In the genomic region with DNA sequence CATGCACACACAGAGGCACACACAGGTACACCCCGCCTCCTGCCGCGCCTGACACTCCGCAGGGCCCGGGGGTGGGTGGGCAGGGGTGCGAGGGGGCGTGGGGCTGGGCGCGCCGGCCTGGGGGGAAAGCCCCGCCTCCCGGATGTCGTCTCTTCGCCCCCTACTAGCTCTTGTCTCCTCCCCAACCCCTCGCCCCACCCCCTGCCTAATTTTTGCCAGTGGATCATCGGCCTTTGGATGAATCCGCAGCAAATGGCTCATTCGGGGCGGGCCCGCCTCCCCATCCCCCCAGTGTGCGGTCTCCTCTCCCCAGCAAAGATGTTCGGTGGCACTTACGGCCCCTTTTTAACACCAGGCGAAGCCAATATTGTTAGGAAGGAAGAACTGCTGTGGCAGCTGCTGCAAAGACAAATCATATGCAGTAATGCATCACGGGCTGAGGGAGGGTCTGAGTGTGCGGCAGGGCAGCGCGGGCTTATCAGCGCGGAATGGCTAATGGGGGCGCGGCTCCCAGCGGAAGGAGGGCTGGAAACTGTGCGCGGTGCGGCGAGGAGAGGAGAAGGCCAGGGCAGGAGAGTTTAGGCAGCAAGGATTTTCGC, we compare ENCODE assay signal across 9 cellular contexts. TPM values are rescaled to one million over a fixed set of nuclear protein-coding genes. Genes with fewer than 3 reads are reported as not detected.
DNase-seq lines count a peak whose midpoint lies in the region; ATAC-seq and TF ChIP-seq lines count a peak whose summit lies in the region.
"Had no signal": no experiment of that assay in that cellular context is flagged by ENCODE, and none has a peak within 500 bp of the region (broad histone marks: within the 10 kb centered on the region; RNA-seq: fewer than 3 reads in every experiment).

No MANE protein-coding gene starts in this region.

- H2AFZ ChIP-seq in fibroblast of lung (ENCODE audit: low read length), result no peak overlapping the region

- peak; percentile 42 to 66 (median 44) for ATAC-seq in T-cell (replicated peaks in 1 of 4)
- ATAC-seq in HG02759 (IDR thresholded peaks at IDR 0.05; ENCODE audit: unreplicated experiment), result no peak
- no peak for ATAC-seq in HG03439 (IDR thresholded peaks at IDR 0.05; ENCODE audit: unreplicated experiment)
- no peak for ATAC-seq in HG03175 (IDR thresholded peaks at IDR 0.05; ENCODE audit: unreplicated experiment)

- POLR2A ChIA-PET in T-cell (lab: Charles Lee), result no interaction called here

- peak overlapping the region; percentile 61 for H3K9ac ChIP-seq in ES-I3 (ENCODE audit: low read depth, low read length)
- H3K9ac ChIP-seq in fibroblast of lung (ENCODE audit: insufficient read depth, low read length), result no peak overlapping the region

- H3K9me3 Mint-ChIP-seq in T-cell, result no peaks in the 10 kb centered on the region

- CTCF ChIA-PET in T-cell (lab: Charles Lee), result interaction anchor here (0.6 to 0.9 kb wide), 2 partner anchors 16 to 679 kb away, joined by 3 to 6 read pairs; no protein-coding TSS in a partner anchor

- peaks cover 34 to 52% of the 10 kb centered on the region in 2 donors for H3K27me3 Mint-ChIP-seq in T-cell

- H3K79me2 ChIP-seq in fibroblast of lung (ENCODE audit: control insufficient read depth, insufficient read depth, low read length), result no peaks in the 10 kb centered on the region

- H3K27ac Mint-ChIP-seq in T-cell, result no peak overlapping the region

- H3K27ac ChIP-seq in fibroblast of lung (ENCODE audit: insufficient read depth, low read length), result no peak overlapping the region
- H3K27ac ChIP-seq: right lobe of liver had no signal

- peaks cover 4% of the 10 kb centered on the region; the same call in 1 of the 2 replicates for H3K4me1 ChIP-seq in ES-I3 (ENCODE audit: insufficient read depth, low read length)
- no peaks in the 10 kb centered on the region for H3K4me1 ChIP-seq in fibroblast of lung (ENCODE audit: control insufficient read depth, extremely low read depth, insufficient read depth, low read length)

- peak overlapping the region; percentile 51 for H3K4me2 ChIP-seq in fibroblast of lung (ENCODE audit: extremely low read depth, insufficient read depth, low read length)

- DNase-seq in T-cell, result peak in 10 of 34 experiments; percentile 7 to 34 (median 20)
- peak in 1 of 2 donors; percentile 42 for DNase-seq in fibroblast of lung (ENCODE audit: low read depth in 2 of 2)
- peak; percentile 40 for DNase-seq in occipital lobe (lab: John Stamatoyannopoulos, UW)
- DNase-seq in NCI-H2029 (lab: John Stamatoyannopoulos, UW), result no peak

- H3K9me3 ChIP-seq in ES-I3 (ENCODE audit: control insufficient read depth, insufficient read depth, low read length) (no peaks in the 10 kb centered on the region), fibroblast of lung (ENCODE audit: control insufficient read depth, insufficient read depth, low read depth, low read length) (no peaks in the 10 kb centered on the region)
- H3K9me3 ChIP-seq: right lobe of liver had no signal

- H3K36me3 ChIP-seq in ES-I3 (ENCODE audit: insufficient read depth, low read length) (no peaks in the 10 kb centered on the region; the same call in 1 of the 2 replicates), fibroblast of lung (ENCODE audit: control insufficient read depth, insufficient read depth, low read length) (no peaks in the 10 kb centered on the region)
- H3K36me3 ChIP-seq: right lobe of liver had no signal

- peak overlapping the region; percentile 58 to 78 (median 58) for H3K4me3 Mint-ChIP-seq in T-cell

- no peaks in the 10 kb centered on the region for H3K36me3 Mint-ChIP-seq in T-cell

- no peak for TF ChIP-seq CTCF in fibroblast of lung (conservative IDR thresholded peaks at IDR 0.05 in 1 of 2, IDR thresholded peaks at IDR 0.05 in 1 of 2; ENCODE audit: low read depth in 1 of 2, low read length in 2 of 2)

- peak overlapping the region in 1 of 4 experiments; percentile 4 for H3K4me3 ChIP-seq in fibroblast of lung (replicated peaks in 1 of 4; ENCODE audit: control extremely low read depth in 1 of 4, insufficient read depth in 1 of 4, low read depth in 3 of 4, low read length in 4 of 4)
- H3K4me3 ChIP-seq: right lobe of liver had no signal

- peaks cover 34% of the 10 kb centered on the region for H3K27me3 ChIP-seq in fibroblast of lung (ENCODE audit: control insufficient read depth, insufficient read depth, low read length)

- H3K4me1 Mint-ChIP-seq in T-cell, result peaks cover 6 to 16% (median 15%) of the 10 kb centered on the region in 3 donors

- H4K20me1 ChIP-seq in fibroblast of lung (ENCODE audit: control insufficient read depth, extremely low read depth, insufficient read depth, low read length), result no peaks in the 10 kb centered on the region

RNA-seq across cellular contexts. Expression of a gene that starts 13.4 kb away (rescaled TPM):
- total RNA-seq in T-cell (1 to 10 TPM; 1.8 to 3.5 (median 3.1) TPM), fibroblast of lung (2.8 and 3.3 TPM in 2 replicates), occipital lobe (17.5 TPM)
- 2.0 and 9.2 TPM in 2 replicates for polyA plus RNA-seq in fibroblast of lung
- polyA plus RNA-seq in fibroblast of lung (2012), result 3.7 and 10.2 TPM in 2 replicates
- 21.8 and 42.2 TPM in 2 replicates for polyA minus RNA-seq in fibroblast of lung (ENCODE audit: low replicate concordance)

Comparison
In these comparisons a context has a peak if more than half of its experiments do, and no peak if none do; other contexts are left out.
1. ATAC-seq: peak in T-cell (4 of 4); none in HG02759 (single experiment), HG03439 (single experiment) and HG03175 (single experiment).